31 cellular contexts compared by ENCODE assay signal in the genomic region with DNA sequence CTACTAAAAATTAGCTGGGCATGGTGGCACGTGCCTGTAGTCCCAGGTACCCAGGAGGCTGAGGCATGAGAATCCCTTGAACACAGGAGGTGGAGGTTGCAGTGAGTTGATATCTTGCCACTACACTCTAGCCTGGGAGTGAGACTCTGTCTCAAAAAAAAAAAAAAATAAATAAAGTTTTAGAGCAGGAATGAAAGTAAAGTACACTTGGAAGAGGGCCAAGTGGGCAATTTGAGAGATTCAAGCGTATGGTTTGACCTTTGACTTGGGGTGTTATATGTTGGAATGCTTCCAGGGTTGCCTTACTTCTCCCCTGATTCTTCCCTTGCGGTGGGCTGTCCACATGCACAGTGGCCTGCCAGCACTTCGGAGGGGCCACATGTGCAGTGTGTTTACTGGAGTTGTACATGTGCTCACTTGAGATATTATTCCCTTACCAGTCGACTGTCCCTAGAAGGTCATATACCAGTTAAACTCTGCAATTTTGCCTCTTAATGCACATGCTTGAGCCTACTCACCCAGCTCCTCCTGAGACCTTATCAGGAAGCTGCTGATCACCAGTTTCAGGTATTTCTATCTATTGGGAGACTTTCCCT.
"Had no signal": no experiment of that assay in that cellular context is flagged by ENCODE, and none has a peak within 500 bp of the region (broad histone marks: within the 10 kb centered on the region; RNA-seq: fewer than 3 reads in every experiment).

No MANE protein-coding gene starts in this region.

- H3K4me2 ChIP-seq: smooth muscle cell had no signal

- H3K4me1 ChIP-seq: gastrocnemius medialis, psoas muscle, suprapubic skin, vagina had no signal

- DNase-seq: cerebellar nuclear complex; effector CD8-positive, alpha-beta T cell; endodermal cell; foreskin fibroblast; gastrocnemius medialis; head of caudate nucleus; left cardiac atrium; left ventricle myocardium superior; naive thymus-derived CD4-positive, alpha-beta T cell; nephron progenitor cell; occipital lobe; ovary; posterior cingulate gyrus; psoas muscle; right cardiac atrium; stimulated activated CD4-positive, alpha-beta T cell treated with anti-CD3 and anti-CD28 coated beads, Interleukin-12 subunit alpha, Interleukin-12 subunit beta, amount 100 ng/mL, for 4 hours; stimulated activated CD4-positive, alpha-beta T cell treated with anti-CD3 and anti-CD28 coated beads, Interleukin-1b, Interleukin-23, amount 100 ng/mL, for 48 hours; stimulated activated CD4-positive, alpha-beta T cell treated with anti-CD3 and anti-CD28 coated beads, Interleukin-4, amount 100 ng/mL, for 1 hour; stimulated activated CD8-positive, alpha-beta memory T cell treated with anti-CD3 and anti-CD28 coated beads, Interleukin-4, amount 100 ng/mL, for 48 hours; stimulated activated naive CD4-positive, alpha-beta T cell; stimulated activated naive CD8-positive, alpha-beta T cell treated with anti-CD3 and anti-CD28 coated beads, Interleukin-15, amount 100 ng/mL, for 72 hours; trophoblast cell had no signal

- H3K27ac Mint-ChIP-seq: dendritic cell treated with granulocyte-macrophage colony-stimulating factor and Interleukin-4, amounts not matched to agents 40 ng/mL and 50 ng/mL, for 4 days; endodermal cell; memory B cell; stimulated activated naive CD8-positive, alpha-beta T cell treated with anti-CD3 and anti-CD28 coated beads, Interleukin-15, amount 100 ng/mL, for 72 hours had no signal

- ATAC-seq: esophagus mucosa; gastrocnemius medialis; left cardiac atrium; left ventricle myocardium superior; naive thymus-derived CD4-positive, alpha-beta T cell; psoas muscle; right cardiac atrium; stimulated activated naive CD8-positive, alpha-beta T cell treated with anti-CD3 and anti-CD28 coated beads, Interleukin-15, amount 100 ng/mL, for 72 hours had no signal

- H3K4me1 Mint-ChIP-seq: memory B cell; stimulated activated naive CD8-positive, alpha-beta T cell treated with anti-CD3 and anti-CD28 coated beads, Interleukin-15, amount 100 ng/mL, for 72 hours had no signal

- H3K27ac ChIP-seq: epithelial cell of prostate, gastrocnemius medialis, ovary, psoas muscle, suprapubic skin, vagina had no signal

- H3K4me3 ChIP-seq: gastrocnemius medialis, lung, ovary, psoas muscle, smooth muscle cell, suprapubic skin, vagina had no signal

- H3K9me3 Mint-ChIP-seq: dendritic cell treated with granulocyte-macrophage colony-stimulating factor and Interleukin-4, amounts not matched to agents 40 ng/mL and 50 ng/mL, for 4 days; endodermal cell; nephron progenitor cell had no signal

- FAIRE-seq: colon had no signal

- H3K27me3 Mint-ChIP-seq: dendritic cell treated with granulocyte-macrophage colony-stimulating factor and Interleukin-4, amounts not matched to agents 40 ng/mL and 50 ng/mL, for 4 days; naive thymus-derived CD4-positive, alpha-beta T cell; stimulated activated naive CD8-positive, alpha-beta T cell treated with anti-CD3 and anti-CD28 coated beads, Interleukin-15, amount 100 ng/mL, for 72 hours had no signal

- H3K27me3 ChIP-seq: gastrocnemius medialis, ovary, suprapubic skin, vagina had no signal

- H3K4me3 Mint-ChIP-seq: dendritic cell treated with granulocyte-macrophage colony-stimulating factor and Interleukin-4, amounts not matched to agents 40 ng/mL and 50 ng/mL, for 4 days; endodermal cell; memory B cell; naive thymus-derived CD4-positive, alpha-beta T cell; nephron progenitor cell; stimulated activated naive CD8-positive, alpha-beta T cell treated with anti-CD3 and anti-CD28 coated beads, Interleukin-15, amount 100 ng/mL, for 72 hours had no signal

- H3K9me3 ChIP-seq: gastrocnemius medialis, ovary, psoas muscle, suprapubic skin, vagina had no signal

- H3K36me3 ChIP-seq: gastrocnemius medialis, ovary, suprapubic skin, vagina had no signal

- H3K36me3 Mint-ChIP-seq: memory B cell; naive thymus-derived CD4-positive, alpha-beta T cell had no signal
